In the genomic region with DNA sequence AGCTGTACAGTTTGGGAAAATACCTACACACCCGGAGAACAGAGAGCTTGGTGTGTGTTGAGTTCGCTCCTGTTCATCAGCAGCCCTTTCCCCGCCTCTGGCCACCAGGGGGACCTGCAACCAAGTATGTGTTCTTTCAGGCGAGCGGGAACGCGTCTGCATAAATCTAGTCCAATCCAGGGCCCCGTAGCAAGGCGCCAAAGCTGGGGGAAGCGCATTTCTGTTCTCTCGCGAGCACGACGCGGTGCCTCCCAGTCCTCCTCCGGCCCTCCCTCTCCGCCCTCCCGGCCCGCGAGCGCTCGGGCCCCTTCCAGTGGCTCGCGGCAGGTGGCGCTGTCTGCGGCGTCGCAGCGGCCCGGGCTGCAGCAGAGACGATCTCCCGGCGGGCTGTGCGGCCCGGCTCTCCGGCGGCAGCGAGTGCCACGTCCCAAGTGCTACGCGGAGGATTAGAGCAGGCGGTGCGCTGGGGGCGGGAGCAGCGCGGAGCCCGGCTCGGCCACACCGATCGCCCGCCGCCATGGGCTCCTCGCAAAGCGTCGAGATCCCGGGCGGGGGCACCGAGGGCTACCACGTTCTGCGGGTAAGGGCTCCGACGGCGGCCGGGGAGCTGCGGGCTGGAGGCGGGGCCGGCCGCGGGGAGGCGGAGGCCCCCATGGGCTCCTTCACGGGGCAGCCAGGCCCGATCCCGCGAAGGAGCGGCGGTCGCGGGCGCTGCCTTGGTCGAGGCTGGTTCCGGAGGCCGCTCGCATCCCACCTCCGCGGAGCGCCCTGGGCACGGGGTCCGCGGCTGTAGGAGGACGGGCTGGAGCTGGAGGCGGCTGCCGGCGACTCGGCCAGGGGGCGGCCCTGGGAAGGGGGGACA, we compare ENCODE assay signal across 2 cellular contexts.
A peak's percentile ranks its signal among the peaks of the same experiment; 100 is the strongest.
TF ChIP-seq lines count a peak whose summit lies in the region.

A gene (plus strand): TSS at position 430 of the 862 bp plus-strand sequence. CDS start 88 bp downstream, at position 518.

TF ChIP-seq in IMR-90, 13 proteins besides CTCF, POLR2A, EP300 and RAD21:
- TF ChIP-seq SMC3 (IDR thresholded peaks at IDR 0.05; ENCODE audit: low read depth, low read length) = peak; percentile 38
- TF ChIP-seq MAZ (IDR thresholded peaks at IDR 0.05; ENCODE audit: borderline replicate concordance, low read depth, low read length) = peak; percentile 98
- no peak; the same call in 1 of the 2 replicates for TF ChIP-seq NFE2L2 (IDR thresholded peaks at IDR 0.05; ENCODE audit: low read depth, low read length)
- TF ChIP-seq, protein P1, sequence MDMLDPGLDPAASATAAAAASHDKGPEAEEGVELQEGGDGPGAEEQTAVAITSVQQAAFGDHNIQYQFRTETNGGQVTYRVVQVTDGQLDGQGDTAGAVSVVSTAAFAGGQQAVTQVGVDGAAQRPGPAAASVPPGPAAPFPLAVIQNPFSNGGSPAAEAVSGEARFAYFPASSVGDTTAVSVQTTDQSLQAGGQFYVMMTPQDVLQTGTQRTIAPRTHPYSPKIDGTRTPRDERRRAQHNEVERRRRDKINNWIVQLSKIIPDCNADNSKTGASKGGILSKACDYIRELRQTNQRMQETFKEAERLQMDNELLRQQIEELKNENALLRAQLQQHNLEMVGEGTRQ (IDR thresholded peaks at IDR 0.05; ENCODE audit: low read depth, low read length) = no peak
- no peak for TF ChIP-seq RFX5 (IDR thresholded peaks at IDR 0.05; ENCODE audit: low read depth, low read length)
- TF ChIP-seq MAFK (IDR thresholded peaks at IDR 0.05; ENCODE audit: low read depth, low read length) = no peak
- TF ChIP-seq CHD1 (IDR thresholded peaks at IDR 0.05; ENCODE audit: low read depth, low read length) = no peak
- peak; percentile 51 for TF ChIP-seq RCOR1 (IDR thresholded peaks at IDR 0.05; ENCODE audit: insufficient replicate concordance, low read length)
- 0 out of 2 replicates have a peak, but pooled peaks have one; percentile 12 for TF ChIP-seq BHLHE40 (IDR thresholded peaks at IDR 0.05; ENCODE audit: low read depth, low read length)
- TF ChIP-seq MXI1 (IDR thresholded peaks at IDR 0.05; ENCODE audit: borderline replicate concordance, low read depth, low read length) = peak; percentile 38; the same call in 1 of the 2 replicates
- TF ChIP-seq FOS (IDR thresholded peaks at IDR 0.05; ENCODE audit: low read depth, low read length) = 0 out of 2 replicates have a peak, but pooled peaks have one; percentile 2
- TF ChIP-seq, protein P2, sequence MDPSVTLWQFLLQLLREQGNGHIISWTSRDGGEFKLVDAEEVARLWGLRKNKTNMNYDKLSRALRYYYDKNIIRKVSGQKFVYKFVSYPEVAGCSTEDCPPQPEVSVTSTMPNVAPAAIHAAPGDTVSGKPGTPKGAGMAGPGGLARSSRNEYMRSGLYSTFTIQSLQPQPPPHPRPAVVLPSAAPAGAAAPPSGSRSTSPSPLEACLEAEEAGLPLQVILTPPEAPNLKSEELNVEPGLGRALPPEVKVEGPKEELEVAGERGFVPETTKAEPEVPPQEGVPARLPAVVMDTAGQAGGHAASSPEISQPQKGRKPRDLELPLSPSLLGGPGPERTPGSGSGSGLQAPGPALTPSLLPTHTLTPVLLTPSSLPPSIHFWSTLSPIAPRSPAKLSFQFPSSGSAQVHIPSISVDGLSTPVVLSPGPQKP (IDR thresholded peaks at IDR 0.05; ENCODE audit: borderline replicate concordance, low read depth, low read length) = no peak
- TF ChIP-seq CEBPB (IDR thresholded peaks at IDR 0.05; ENCODE audit: low read depth, low read length) = no peak

TF ChIP-seq in endothelial cell of umbilical vein, 7 proteins besides CTCF, POLR2A, EP300 and RAD21:
- TF ChIP-seq POLR2AphosphoS5 (IDR thresholded peaks at IDR 0.05; ENCODE audit: insufficient read depth, low read depth, low read length) (peak; percentile 94), JUN (IDR thresholded peaks at IDR 0.05; ENCODE audit: borderline replicate concordance, insufficient read depth, insufficient read length, low read depth) (no peak)
